ENCODE assay signal across 11 cellular contexts in the genomic region with DNA sequence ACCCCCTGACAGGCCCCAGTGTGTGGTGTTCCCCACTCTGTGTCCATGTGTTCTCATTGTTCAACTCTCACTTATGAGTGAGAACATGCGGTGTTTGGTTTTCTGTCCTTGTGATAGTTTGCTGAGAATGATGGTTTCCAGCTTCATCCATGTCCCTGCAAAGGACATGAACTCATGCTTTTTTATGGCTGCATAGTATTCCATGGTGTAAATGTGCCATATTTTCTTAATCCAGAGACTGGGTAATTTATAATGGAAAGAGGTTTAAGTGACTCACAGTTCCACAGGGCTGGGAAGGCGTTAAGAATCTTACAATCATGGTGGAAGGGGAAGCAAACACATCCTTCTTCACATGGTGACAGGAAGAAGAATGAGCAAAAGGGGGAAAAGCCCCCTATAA. TPM values are rescaled to one million over a fixed set of nuclear protein-coding genes. Genes with fewer than 3 reads are reported as not detected.
"Had no signal": no experiment of that assay in that cellular context is flagged by ENCODE, and none has a peak within 500 bp of the region (broad histone marks: within the 10 kb centered on the region; RNA-seq: fewer than 3 reads in every experiment).

No MANE protein-coding gene starts in this region.

RNA-seq across cellular contexts. Expression of a gene that starts 17.0 kb away (rescaled TPM):
- total RNA-seq: activated B cell treated with CpG ODN at 0.5 μM for 24 hours; activated CD4-positive, alpha-beta memory T cell treated with anti-CD3 and anti-CD28 coated beads, Interleukin-2, amount 10 ng/mL, durations not matched to agents 7 days and 5 days; activated CD4-positive, alpha-beta T cell treated with anti-CD3 and anti-CD28 coated beads, Interleukin-2, amount 10 ng/mL, durations not matched to agents 7 days and 5 days; activated CD8-positive, alpha-beta memory T cell treated with anti-CD3 and anti-CD28 coated beads for 36 hours; activated CD8-positive, alpha-beta memory T cell treated with anti-CD3 and anti-CD28 coated beads, Interleukin-2, amount 10 ng/mL, durations not matched to agents 7 days and 5 days; activated CD8-positive, alpha-beta T cell treated with anti-CD3 and anti-CD28 coated beads for 36 hours; activated CD8-positive, alpha-beta T cell treated with anti-CD3 and anti-CD28 coated beads, Interleukin-2, amount 10 ng/mL, durations not matched to agents 7 days and 5 days; T-cell; T-helper 1 cell treated with Interleukin-12 subunit alpha and Interleukin-12 subunit beta and Interleukin-4 antibody, amounts not matched to agents 30 ng/mL and 1 ng/mL, for 36 hours; T-helper 17 cell; T-helper 2 cell treated with Interferon-gamma antibody and Interleukin-4, amounts not matched to agents 100 ng/mL and 5 ng/mL, for 36 hours had no signal
